Comparison of ENCODE assay signal across 9 cellular contexts in the genomic region with DNA sequence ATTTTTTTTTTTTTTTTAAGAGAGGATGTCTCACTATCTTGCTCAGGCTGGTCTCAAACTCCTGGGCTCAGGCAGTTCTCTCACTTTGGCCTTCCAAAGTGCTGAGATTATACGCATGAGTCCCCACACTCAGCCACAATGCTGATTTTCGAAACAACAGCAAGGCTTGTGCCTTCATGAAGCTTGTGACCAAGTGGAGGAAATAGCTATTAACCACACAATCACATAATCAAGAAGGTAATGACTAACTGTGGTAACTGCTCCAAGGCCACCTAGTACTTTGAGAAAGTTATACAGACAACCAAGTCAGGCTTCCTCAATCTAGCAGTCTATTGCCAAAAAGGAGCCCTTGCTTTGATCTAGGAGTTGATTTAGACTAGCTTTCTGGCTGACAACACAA. TPM values are rescaled to one million over a fixed set of nuclear protein-coding genes. Genes with fewer than 3 reads are reported as not detected.
DNase-seq lines count a peak whose midpoint lies in the region; ATAC-seq, FAIRE-seq and TF ChIP-seq lines count a peak whose summit lies in the region.
"Had no signal": no experiment of that assay in that cellular context is flagged by ENCODE, and none has a peak within 500 bp of the region (broad histone marks: within the 10 kb centered on the region; RNA-seq: fewer than 3 reads in every experiment).

No MANE protein-coding gene starts in this region.

- DNase-seq in GM18507 (ENCODE audit: extremely low spot score, insufficient read length, low read depth): peak; percentile 18
- peak; percentile 11 to 28 for DNase-seq in foreskin fibroblast
- no peak for DNase-seq in LoVo (ENCODE audit: low spot score)
- no peak for DNase-seq in SK-N-SH
- no peak for DNase-seq in NCI-H345 (lab: John Stamatoyannopoulos, UW)
- DNase-seq in EL: no peak
- DNase-seq: naive B cell had no signal

- TF ChIP-seq RAD21 in SK-N-SH (IDR thresholded peaks at IDR 0.05; ENCODE audit: low read length): no peak

- no peaks in the 10 kb centered on the region for H3K4me1 ChIP-seq in SK-N-SH (ENCODE audit: control insufficient read depth in 1 of 2, insufficient read depth in 2 of 2, low read depth in 1 of 2, low read length in 1 of 2)

- H3K27ac ChIP-seq in SK-N-SH (ENCODE audit: low read depth in 2 of 2, low read length in 1 of 2): no peak overlapping the region

- peak; percentile 92 for FAIRE-seq in GM18507 (lab: Jason Lieb, UNC)

- no peak for TF ChIP-seq CTCF in foreskin fibroblast (IDR thresholded peaks at IDR 0.05; ENCODE audit: low read depth, low read length)
- TF ChIP-seq CTCF in SK-N-SH (IDR thresholded peaks at IDR 0.05): no peak

- POLR2A ChIA-PET in SK-N-SH (lab: Yijun Ruan, JAX): interaction anchor here (0.6 kb wide), 1 partner anchor 12 kb away, joined by 5 read pairs; no protein-coding TSS in a partner anchor

- no peak overlapping the region for H3K9ac ChIP-seq in SK-N-SH

- no peaks in the 10 kb centered on the region for H4K20me1 ChIP-seq in SK-N-SH (ENCODE audit: insufficient read depth)

- no peaks in the 10 kb centered on the region for H3K9me2 ChIP-seq in SK-N-SH

- H3K79me2 ChIP-seq in SK-N-SH (ENCODE audit: insufficient read depth): no peaks in the 10 kb centered on the region

- no peak overlapping the region for H2AFZ ChIP-seq in SK-N-SH (ENCODE audit: low read depth)

- TF ChIP-seq EP300 in SK-N-SH (IDR thresholded peaks at IDR 0.05; ENCODE audit: borderline replicate concordance in 1 of 2, low read depth in 1 of 2, low read length in 1 of 2): no peak

- H3K36me3 ChIP-seq in SK-N-SH (replicated peaks in 1 of 2; ENCODE audit: control insufficient read depth in 1 of 2, insufficient read depth in 2 of 2, low read length in 1 of 2): no peaks in the 10 kb centered on the region

- no peaks in the 10 kb centered on the region for H3F3A ChIP-seq in SK-N-SH (replicated peaks; ENCODE audit: insufficient read depth)

- H3K4me2 ChIP-seq in SK-N-SH: no peak overlapping the region

- no peaks in the 10 kb centered on the region for H3K27me3 ChIP-seq in SK-N-SH (ENCODE audit: insufficient read depth)

- H3K9me3 ChIP-seq in SK-N-SH: no peaks in the 10 kb centered on the region

- CTCF ChIA-PET in SK-N-SH (lab: Yijun Ruan, JAX): interaction anchor here (1.0 to 2.8 kb wide), 5 partner anchors 8 to 496 kb away, joined by 3 to 17 read pairs (median 3); no protein-coding TSS in a partner anchor

- peak; percentile 99 for ATAC-seq in GM21619 (IDR thresholded peaks at IDR 0.05; ENCODE audit: unreplicated experiment)
- ATAC-seq in HG03565 (IDR thresholded peaks at IDR 0.05; ENCODE audit: unreplicated experiment): peak; percentile 93

- WGBS in SK-N-SH (ENCODE audit: low lambda C conversion rate): 69% methylated on average over 2 of the region's 2 CpGs

- H3K4me3 ChIP-seq in foreskin fibroblast (ENCODE audit: low read depth in 1 of 2, low read length in 2 of 2) (no peak overlapping the region), SK-N-SH (ENCODE audit: low read depth in 2 of 2, low read length in 1 of 2) (no peak overlapping the region)

TF ChIP-seq in SK-N-SH, 30 proteins besides CTCF, POLR2A, EP300 and RAD21:
- TF ChIP-seq TEAD4 (IDR thresholded peaks at IDR 0.05; ENCODE audit: borderline replicate concordance, insufficient read depth) (no peak), FOXJ3 (CRISPR knock-in tag; IDR thresholded peaks at IDR 0.05) (no peak), EZH2phosphoT487 (IDR thresholded peaks at IDR 0.05; ENCODE audit: borderline replicate concordance, low read depth) (no peak), GABPA (IDR thresholded peaks at IDR 0.05; ENCODE audit: low read depth) (no peak), NRF1 (IDR thresholded peaks at IDR 0.05; ENCODE audit: low read depth, low read length) (no peak), TAF1 (IDR thresholded peaks at IDR 0.05; ENCODE audit: borderline replicate concordance, low read depth, low read length) (no peak), POLR2AphosphoS5 (IDR thresholded peaks at IDR 0.05; ENCODE audit: low read depth, low read length) (no peak), FOSL2 (IDR thresholded peaks at IDR 0.05; ENCODE audit: borderline replicate concordance, low read depth) (no peak), TCF12 (IDR thresholded peaks at IDR 0.05) (no peak), NFIC (IDR thresholded peaks at IDR 0.05; ENCODE audit: borderline replicate concordance) (no peak), CHD2 (IDR thresholded peaks at IDR 0.05; ENCODE audit: low read length, partially characterized antibody) (no peak)
- TF ChIP-seq, protein P1, sequence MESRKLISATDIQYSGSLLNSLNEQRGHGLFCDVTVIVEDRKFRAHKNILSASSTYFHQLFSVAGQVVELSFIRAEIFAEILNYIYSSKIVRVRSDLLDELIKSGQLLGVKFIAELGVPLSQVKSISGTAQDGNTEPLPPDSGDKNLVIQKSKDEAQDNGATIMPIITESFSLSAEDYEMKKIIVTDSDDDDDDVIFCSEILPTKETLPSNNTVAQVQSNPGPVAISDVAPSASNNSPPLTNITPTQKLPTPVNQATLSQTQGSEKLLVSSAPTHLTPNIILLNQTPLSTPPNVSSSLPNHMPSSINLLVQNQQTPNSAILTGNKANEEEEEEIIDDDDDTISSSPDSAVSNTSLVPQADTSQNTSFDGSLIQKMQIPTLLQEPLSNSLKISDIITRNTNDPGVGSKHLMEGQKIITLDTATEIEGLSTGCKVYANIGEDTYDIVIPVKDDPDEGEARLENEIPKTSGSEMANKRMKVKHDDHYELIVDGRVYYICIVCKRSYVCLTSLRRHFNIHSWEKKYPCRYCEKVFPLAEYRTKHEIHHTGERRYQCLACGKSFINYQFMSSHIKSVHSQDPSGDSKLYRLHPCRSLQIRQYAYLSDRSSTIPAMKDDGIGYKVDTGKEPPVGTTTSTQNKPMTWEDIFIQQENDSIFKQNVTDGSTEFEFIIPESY (IDR thresholded peaks at IDR 0.05; ENCODE audit: borderline replicate concordance, low read depth): no peak
- TF ChIP-seq, protein P2, sequence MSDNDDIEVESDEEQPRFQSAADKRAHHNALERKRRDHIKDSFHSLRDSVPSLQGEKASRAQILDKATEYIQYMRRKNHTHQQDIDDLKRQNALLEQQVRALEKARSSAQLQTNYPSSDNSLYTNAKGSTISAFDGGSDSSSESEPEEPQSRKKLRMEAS (IDR thresholded peaks at IDR 0.05; ENCODE audit: low read depth): no peak

RNA-seq across cellular contexts. Expression of gene SOD2, which starts 46.3 kb away (rescaled TPM):
- 26.8 and 29.0 TPM in 2 replicates for polyA plus RNA-seq in SK-N-SH (2012; rRNA removed)
- 47.2 and 55.1 TPM in 2 replicates for polyA plus RNA-seq in SK-N-SH (2012; cell fraction: cytosol; rRNA removed)
- polyA plus RNA-seq in SK-N-SH (2012; cell fraction: nucleus; rRNA removed): 21.7 and 30.3 TPM in 2 replicates

Comparison
In these comparisons a context has a peak if more than half of its experiments do, and no peak if none do; other contexts are left out.
1. DNase-seq: peak in GM18507 (single experiment) and foreskin fibroblast (2 of 2); none in LoVo (single experiment), SK-N-SH (single experiment), NCI-H345 (single experiment) and EL (single experiment).